8 cellular contexts compared by ENCODE assay signal in genomic region chr5:54944364-54944763, GRCh38. TPM values are rescaled to one million over a fixed set of nuclear protein-coding genes. Genes with fewer than 3 reads are reported as not detected.
A peak's percentile ranks its signal among the peaks of the same experiment; 100 is the strongest.
DNase-seq lines count a peak whose midpoint lies in the region; ATAC-seq lines count a peak whose summit lies in the region.

No MANE protein-coding gene starts in this region.

- H4K20me1 ChIP-seq in Karpas-422 (ENCODE audit: insufficient read depth, low read depth, low read length), result no peaks in the 10 kb centered on the region

- no peaks in the 10 kb centered on the region for H3K9me3 ChIP-seq in Karpas-422 (ENCODE audit: low read length)

- no peaks in the 10 kb centered on the region for H3K9me2 ChIP-seq in Karpas-422 (replicated peaks; ENCODE audit: insufficient read depth, low read length)

- no peak overlapping the region for H2AFZ ChIP-seq in Karpas-422 (ENCODE audit: low read length)

- H3K27me3 ChIP-seq in Karpas-422 (ENCODE audit: low read length), result no peaks in the 10 kb centered on the region

- DNase-seq in NCI-H510A treated with DMSO at 0.1 percent for 48 hours (lab: John Stamatoyannopoulos, UW) (peak; percentile 1), NCI-H510A (lab: John Stamatoyannopoulos, UW) (no peak), Karpas-422 (peak; percentile 62), activated T-cell treated with anti-CD3 and anti-CD28 coated beads for 4 hours (peak; percentile 42), foreskin melanocyte (peak; percentile 23), GF-D8 (lab: John Stamatoyannopoulos, UW) (no peak)
- peak; percentile 13 to 22 for DNase-seq in stimulated activated CD4-positive, alpha-beta T cell treated with anti-CD3 and anti-CD28 coated beads, Interleukin-2, amount 100 ng/mL, for 48 hours

- H3K4me3 ChIP-seq in Karpas-422 (ENCODE audit: low read length), result no peak overlapping the region

- H3K27ac ChIP-seq in Karpas-422 (ENCODE audit: low read length), result no peak overlapping the region

- H3K4me1 ChIP-seq in Karpas-422 (ENCODE audit: low read length), result no peaks in the 10 kb centered on the region

- ATAC-seq in GM19455 (IDR thresholded peaks at IDR 0.05; ENCODE audit: unreplicated experiment), result no peak

- H3K9ac ChIP-seq in Karpas-422 (ENCODE audit: low read length), result no peak overlapping the region

- H3K36me3 ChIP-seq in Karpas-422 (ENCODE audit: insufficient read depth, low read length), result no peaks in the 10 kb centered on the region

- no peaks in the 10 kb centered on the region for H3K79me2 ChIP-seq in Karpas-422 (ENCODE audit: low read length)

- no peak overlapping the region for H3K4me2 ChIP-seq in Karpas-422 (ENCODE audit: low read depth, low read length, poor library complexity, severe bottlenecking)

RNA-seq across cellular contexts. Expression of gene ESM1, which starts 41.0 kb away (rescaled TPM):
- not detected in 2 replicates for total RNA-seq in Karpas-422 (2014; rRNA removed; shearing (Covaris generic); ENCODE audit: low replicate concordance)

Comparison
In these comparisons a context has a peak if more than half of its experiments do, and no peak if none do; other contexts are left out.
1. DNase-seq: peak in NCI-H510A treated with DMSO at 0.1 percent for 48 hours (single experiment), Karpas-422 (single experiment), activated T-cell treated with anti-CD3 and anti-CD28 coated beads for 4 hours (single experiment), foreskin melanocyte (single experiment) and stimulated activated CD4-positive, alpha-beta T cell treated with anti-CD3 and anti-CD28 coated beads, Interleukin-2, amount 100 ng/mL, for 48 hours (2 of 2); none in NCI-H510A (single experiment) and GF-D8 (single experiment).